In genomic region chr11:91268512-91269295, GRCh38 we compare ENCODE assay signal across 6 cellular contexts.
DNase-seq lines count a peak whose midpoint lies in the region; ATAC-seq, FAIRE-seq and TF ChIP-seq lines count a peak whose summit lies in the region.
"Not testable (repeated sequence)": the region's sequence is repeated elsewhere in the genome, so short reads cannot be mapped to it uniquely, and the experiment has no call there.

No MANE protein-coding gene starts in this region.

- H3K27me3 ChIP-seq in heart right ventricle; spleen (replicated peaks in 1 of 7): not testable (repeated sequence)

- DNase-seq in chondrocyte (ENCODE audit: low spot score) (peak; percentile 75), Right ventricle myocardium superior (peak; percentile 58), heart right ventricle (peak; percentile 4 to 23), left ventricle myocardium superior (peak; percentile 57), kidney (peak; percentile 56), spleen (peak; percentile 59)

- 84 to 87% methylated on average over 31 to 37 of the region's 37 CpGs for whole genome bisulfite sequencing in heart right ventricle, 2 donors
- WGBS in spleen, 5 donors = 82 to 94% (median 90%) methylated on average over 9 to 37 of the region's 37 CpGs

- not testable (repeated sequence) for H3K9me3 Mint-ChIP-seq in chondrocyte (ENCODE audit: low read depth)

- H3K4me1 ChIP-seq in heart right ventricle; kidney (ENCODE audit: control insufficient read depth in 1 of 2, insufficient read depth in 1 of 2, low read depth in 1 of 2, low read length in 2 of 2); spleen: not testable (repeated sequence)

- not testable (repeated sequence) for FAIRE-seq in kidney (lab: Jason Lieb, UNC)

- not testable (repeated sequence) for H3K27ac ChIP-seq in heart right ventricle; kidney (ENCODE audit: low read depth in 2 of 2, low read length in 2 of 2); spleen

- H3K36me3 ChIP-seq in heart right ventricle; kidney (ENCODE audit: control insufficient read depth in 1 of 2, insufficient read depth in 2 of 2, low read length in 2 of 2); spleen: not testable (repeated sequence)

- not testable (repeated sequence) for TF ChIP-seq POLR2A in spleen (IDR thresholded peaks at IDR 0.05)

- intact Hi-C loops in Right ventricle myocardium superior (cut with DNase I); left ventricle myocardium superior (cut with micrococcal nuclease); kidney (cut with DNase I); spleen (cut with DNase I; ENCODE audit: low total_unique reads): not testable (repeated sequence)
- intact Hi-C loops in heart right ventricle (cut with DNase I) = loop anchor here in 1 of 10 donors (2.0 kb wide), 1 partner anchor 30 kb away; no protein-coding TSS in a partner anchor

- peak; percentile 73 for ATAC-seq in Right ventricle myocardium superior (ENCODE audit: poor library complexity)
- peak in 1 of 8 donors; percentile 38 for ATAC-seq in heart right ventricle
- not testable (repeated sequence) for ATAC-seq in left ventricle myocardium superior

- not testable (repeated sequence) for H3K27ac Mint-ChIP-seq in chondrocyte (ENCODE audit: unreplicated experiment)

- TF ChIP-seq CTCF in chondrocyte (IDR thresholded peaks at IDR 0.05); heart right ventricle (IDR thresholded peaks at IDR 0.05); kidney (IDR thresholded peaks at IDR 0.05; ENCODE audit: borderline replicate concordance, extremely low read depth, insufficient read depth); spleen (IDR thresholded peaks at IDR 0.05 in 8 of 11, conservative IDR thresholded peaks at IDR 0.05 in 3 of 11): not testable (repeated sequence)

- not testable (repeated sequence) for H3K9ac ChIP-seq in kidney (ENCODE audit: low read length in 2 of 2)

- not testable (repeated sequence) for H3K4me3 Mint-ChIP-seq in chondrocyte (ENCODE audit: unreplicated experiment)

- not testable (repeated sequence) for H3K9me3 ChIP-seq in heart right ventricle; kidney (ENCODE audit: control insufficient read depth in 1 of 2, low read length in 2 of 2); spleen

- peaks cover 10% of the 10 kb centered on the region for H3K4me1 Mint-ChIP-seq in chondrocyte (ENCODE audit: low read depth)

- H3K27me3 Mint-ChIP-seq in chondrocyte (ENCODE audit: low read depth) = not testable (repeated sequence)

- H3K36me3 Mint-ChIP-seq in chondrocyte (ENCODE audit: low read depth) = not testable (repeated sequence)

- H3K4me3 ChIP-seq in heart right ventricle; kidney (ENCODE audit: low read length in 2 of 2); spleen: not testable (repeated sequence)

Comparison
In these comparisons a context has a peak if more than half of its experiments do, and no peak if none do; other contexts are left out.
1. DNase-seq: peak in every context shown above with its lines; median percentile 75 in chondrocyte; 59 in spleen; 58 in Right ventricle myocardium superior; 57 in left ventricle myocardium superior; 56 in kidney; 14 in heart right ventricle.